Comparison of ENCODE assay signal across 1 cellular context in the genomic region with DNA sequence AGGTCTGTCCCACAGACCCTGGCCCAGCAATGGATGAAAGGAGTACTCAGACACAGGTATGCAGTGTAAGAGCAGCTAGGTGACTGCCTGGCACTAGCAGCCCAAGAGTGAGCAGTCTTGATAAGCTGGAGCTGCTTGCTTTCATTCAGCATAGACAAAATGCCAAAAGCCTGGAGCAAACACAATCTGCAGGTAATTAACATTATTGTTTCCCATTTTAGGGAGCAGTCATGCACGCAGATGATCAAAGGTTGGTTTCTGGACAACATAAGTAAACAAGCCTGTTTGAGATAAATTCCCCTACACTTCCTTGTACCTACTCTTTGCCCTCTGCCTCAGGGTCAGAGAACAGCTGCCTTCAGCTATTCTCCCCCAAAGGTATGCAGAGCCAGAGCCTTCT.
A peak's percentile ranks its signal among the peaks of the same experiment; 100 is the strongest.
TF ChIP-seq lines count a peak whose summit lies in the region.

No MANE protein-coding gene starts in this region.

TF ChIP-seq in HepG2, 621 proteins besides CTCF, POLR2A, EP300 and RAD21 (continued from another document and continues in another):
- TF ChIP-seq, protein P1, sequence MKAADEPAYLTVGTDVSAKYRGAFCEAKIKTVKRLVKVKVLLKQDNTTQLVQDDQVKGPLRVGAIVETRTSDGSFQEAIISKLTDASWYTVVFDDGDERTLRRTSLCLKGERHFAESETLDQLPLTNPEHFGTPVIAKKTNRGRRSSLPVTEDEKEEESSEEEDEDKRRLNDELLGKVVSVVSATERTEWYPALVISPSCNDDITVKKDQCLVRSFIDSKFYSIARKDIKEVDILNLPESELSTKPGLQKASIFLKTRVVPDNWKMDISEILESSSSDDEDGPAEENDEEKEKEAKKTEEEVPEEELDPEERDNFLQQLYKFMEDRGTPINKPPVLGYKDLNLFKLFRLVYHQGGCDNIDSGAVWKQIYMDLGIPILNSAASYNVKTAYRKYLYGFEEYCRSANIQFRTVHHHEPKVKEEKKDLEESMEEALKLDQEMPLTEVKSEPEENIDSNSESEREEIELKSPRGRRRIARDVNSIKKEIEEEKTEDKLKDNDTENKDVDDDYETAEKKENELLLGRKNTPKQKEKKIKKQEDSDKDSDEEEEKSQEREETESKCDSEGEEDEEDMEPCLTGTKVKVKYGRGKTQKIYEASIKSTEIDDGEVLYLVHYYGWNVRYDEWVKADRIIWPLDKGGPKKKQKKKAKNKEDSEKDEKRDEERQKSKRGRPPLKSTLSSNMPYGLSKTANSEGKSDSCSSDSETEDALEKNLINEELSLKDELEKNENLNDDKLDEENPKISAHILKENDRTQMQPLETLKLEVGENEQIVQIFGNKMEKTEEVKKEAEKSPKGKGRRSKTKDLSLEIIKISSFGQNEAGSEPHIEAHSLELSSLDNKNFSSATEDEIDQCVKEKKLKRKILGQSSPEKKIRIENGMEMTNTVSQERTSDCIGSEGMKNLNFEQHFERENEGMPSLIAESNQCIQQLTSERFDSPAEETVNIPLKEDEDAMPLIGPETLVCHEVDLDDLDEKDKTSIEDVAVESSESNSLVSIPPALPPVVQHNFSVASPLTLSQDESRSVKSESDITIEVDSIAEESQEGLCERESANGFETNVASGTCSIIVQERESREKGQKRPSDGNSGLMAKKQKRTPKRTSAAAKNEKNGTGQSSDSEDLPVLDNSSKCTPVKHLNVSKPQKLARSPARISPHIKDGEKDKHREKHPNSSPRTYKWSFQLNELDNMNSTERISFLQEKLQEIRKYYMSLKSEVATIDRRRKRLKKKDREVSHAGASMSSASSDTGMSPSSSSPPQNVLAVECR (CRISPR knock-in tag; IDR thresholded peaks at IDR 0.05; ENCODE audit: borderline replicate concordance): no peak
- peak; percentile 57; the same call in 1 of the 2 replicates for TF ChIP-seq POGZ (CRISPR knock-in tag; IDR thresholded peaks at IDR 0.05)
- TF ChIP-seq FOXA3 (CRISPR knock-in tag; IDR thresholded peaks at IDR 0.05): peak; percentile 78
- TF ChIP-seq NR2F6 (IDR thresholded peaks at IDR 0.05): peak; percentile 72
- peak; percentile 57 for TF ChIP-seq NR2F6 (CRISPR knock-in tag; IDR thresholded peaks at IDR 0.05)
- peak; percentile 60; the same call in 1 of the 2 replicates for TF ChIP-seq ZMYM4 (CRISPR knock-in tag; IDR thresholded peaks at IDR 0.05)
- TF ChIP-seq EHMT2 (IDR thresholded peaks at IDR 0.05; ENCODE audit: borderline replicate concordance, low read depth, low read length): 0 out of 2 replicates have a peak, but pooled peaks have one; percentile 33
- TF ChIP-seq TBX2 (CRISPR knock-in tag; IDR thresholded peaks at IDR 0.05; ENCODE audit: borderline replicate concordance): peak; percentile 25; the same call in 1 of the 2 replicates
- peak; percentile 41 for TF ChIP-seq RARA (CRISPR knock-in tag; IDR thresholded peaks at IDR 0.05)
- no peak for TF ChIP-seq ZBTB3 (CRISPR knock-in tag; IDR thresholded peaks at IDR 0.05; ENCODE audit: borderline replicate concordance, low read depth)
- no peak for TF ChIP-seq ARID2 (CRISPR knock-in tag; IDR thresholded peaks at IDR 0.05; ENCODE audit: borderline replicate concordance)
- peak; percentile 86 for TF ChIP-seq ZFP36 (IDR thresholded peaks at IDR 0.05; ENCODE audit: borderline replicate concordance, low read depth, low read length, partially characterized antibody)
- no peak for TF ChIP-seq KLF12 (CRISPR knock-in tag; IDR thresholded peaks at IDR 0.05; ENCODE audit: borderline replicate concordance)
- TF ChIP-seq HNF4A (CRISPR knock-in tag; IDR thresholded peaks at IDR 0.05): peak; percentile 84
- TF ChIP-seq HOXA9 (CRISPR knock-in tag; IDR thresholded peaks at IDR 0.05; ENCODE audit: borderline replicate concordance): no peak
- TF ChIP-seq ZBTB20 (CRISPR knock-in tag; IDR thresholded peaks at IDR 0.05; ENCODE audit: borderline replicate concordance, low read depth): peak; percentile 32; the same call in 1 of the 2 replicates
- 0 out of 2 replicates have a peak, but pooled peaks have one; percentile 41 for TF ChIP-seq SMYD3 (CRISPR knock-in tag; IDR thresholded peaks at IDR 0.05)
- peak; percentile 40; the same call in 1 of the 2 replicates for TF ChIP-seq ZNF670 (CRISPR knock-in tag; IDR thresholded peaks at IDR 0.05; ENCODE audit: borderline replicate concordance)
- TF ChIP-seq ZNF644 (CRISPR knock-in tag; IDR thresholded peaks at IDR 0.05; ENCODE audit: low read depth): no peak
- no peak for TF ChIP-seq ZNF329 (CRISPR knock-in tag; IDR thresholded peaks at IDR 0.05; ENCODE audit: low read depth)
- TF ChIP-seq CREB1 (IDR thresholded peaks at IDR 0.05): no peak
- peak; percentile 33; the same call in 1 of the 2 replicates for TF ChIP-seq CREB1 (CRISPR knock-in tag; IDR thresholded peaks at IDR 0.05)
- TF ChIP-seq HNRNPK (IDR thresholded peaks at IDR 0.05; ENCODE audit: low read depth, low read length, poor library complexity, severe bottlenecking): no peak
- TF ChIP-seq TARDBP (CRISPR knock-in tag; IDR thresholded peaks at IDR 0.05): peak; percentile 53; the same call in 1 of the 2 replicates
- TF ChIP-seq ZBTB1 (CRISPR knock-in tag; IDR thresholded peaks at IDR 0.05; ENCODE audit: borderline replicate concordance): no peak
- TF ChIP-seq IRF2 (CRISPR knock-in tag; IDR thresholded peaks at IDR 0.05): peak; percentile 54; the same call in 1 of the 2 replicates
- TF ChIP-seq PHF20 (CRISPR knock-in tag; IDR thresholded peaks at IDR 0.05): no peak
- TF ChIP-seq, protein P2, sequence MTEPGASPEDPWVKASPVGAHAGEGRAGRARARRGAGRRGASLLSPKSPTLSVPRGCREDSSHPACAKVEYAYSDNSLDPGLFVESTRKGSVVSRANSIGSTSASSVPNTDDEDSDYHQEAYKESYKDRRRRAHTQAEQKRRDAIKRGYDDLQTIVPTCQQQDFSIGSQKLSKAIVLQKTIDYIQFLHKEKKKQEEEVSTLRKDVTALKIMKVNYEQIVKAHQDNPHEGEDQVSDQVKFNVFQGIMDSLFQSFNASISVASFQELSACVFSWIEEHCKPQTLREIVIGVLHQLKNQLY (CRISPR knock-in tag; IDR thresholded peaks at IDR 0.05): peak; percentile 72; the same call in 1 of the 2 replicates
- no peak for TF ChIP-seq MAZ (IDR thresholded peaks at IDR 0.05; ENCODE audit: borderline replicate concordance, low read depth, low read length)
- no peak for TF ChIP-seq MAZ (CRISPR knock-in tag; IDR thresholded peaks at IDR 0.05; ENCODE audit: low read depth)
- TF ChIP-seq ELF3 (CRISPR knock-in tag; IDR thresholded peaks at IDR 0.05): peak; percentile 99
- TF ChIP-seq TCF7 (IDR thresholded peaks at IDR 0.05; ENCODE audit: low read depth): peak; percentile 52
- peak; percentile 78; the same call in 1 of the 2 replicates for TF ChIP-seq AHDC1 (CRISPR knock-in tag; IDR thresholded peaks at IDR 0.05; ENCODE audit: borderline replicate concordance)
- no peak for TF ChIP-seq ZNF746 (CRISPR knock-in tag; IDR thresholded peaks at IDR 0.05)
- peak; percentile 35; the same call in 1 of the 2 replicates for TF ChIP-seq FOXK2 (IDR thresholded peaks at IDR 0.05)
- no peak for TF ChIP-seq ZNF142 (CRISPR knock-in tag; IDR thresholded peaks at IDR 0.05)
- TF ChIP-seq FOXA1 (IDR thresholded peaks at IDR 0.05): peak; percentile 63; the same call in 1 of the 2 replicates
- TF ChIP-seq FOXA1 (CRISPR knock-in tag; IDR thresholded peaks at IDR 0.05): peak; percentile 76
- 0 out of 2 replicates have a peak, but pooled peaks have one; percentile 26 for TF ChIP-seq SNAPC2 (CRISPR knock-in tag; IDR thresholded peaks at IDR 0.05)
- peak; percentile 49; the same call in 1 of the 2 replicates for TF ChIP-seq DPF2 (CRISPR knock-in tag; IDR thresholded peaks at IDR 0.05; ENCODE audit: borderline replicate concordance, low read depth)
- 0 out of 2 replicates have a peak, but pooled peaks have one; percentile 54 for TF ChIP-seq KDM6A (CRISPR knock-in tag; IDR thresholded peaks at IDR 0.05; ENCODE audit: low read depth)
- TF ChIP-seq ZFP36L1 (CRISPR knock-in tag; IDR thresholded peaks at IDR 0.05): 0 out of 2 replicates have a peak, but pooled peaks have one; percentile 32
- no peak for TF ChIP-seq RFXANK (CRISPR knock-in tag; IDR thresholded peaks at IDR 0.05)
- TF ChIP-seq ZFX (CRISPR knock-in tag; IDR thresholded peaks at IDR 0.05; ENCODE audit: low read depth): no peak
- TF ChIP-seq ZNF337 (CRISPR knock-in tag; IDR thresholded peaks at IDR 0.05; ENCODE audit: borderline replicate concordance, low read depth): no peak
- TF ChIP-seq RBFOX2 (IDR thresholded peaks at IDR 0.05; ENCODE audit: low read depth, low read length): no peak
- TF ChIP-seq ZNF615 (CRISPR knock-in tag; IDR thresholded peaks at IDR 0.05; ENCODE audit: borderline replicate concordance): no peak
- no peak for TF ChIP-seq ZNF207 (IDR thresholded peaks at IDR 0.05; ENCODE audit: borderline replicate concordance)
- peak; percentile 87 for TF ChIP-seq HNF4G (IDR thresholded peaks at IDR 0.05; ENCODE audit: borderline replicate concordance, low read depth, low read length)
- TF ChIP-seq HNF4G (CRISPR knock-in tag; IDR thresholded peaks at IDR 0.05; ENCODE audit: borderline replicate concordance, low read depth): peak; percentile 83; the same call in 1 of the 2 replicates
- TF ChIP-seq MIXL1 (CRISPR knock-in tag; IDR thresholded peaks at IDR 0.05): peak; percentile 67; the same call in 1 of the 2 replicates
- TF ChIP-seq CREM (IDR thresholded peaks at IDR 0.05): peak; percentile 31; the same call in 1 of the 2 replicates
- TF ChIP-seq CREM (CRISPR knock-in tag; IDR thresholded peaks at IDR 0.05): no peak
